In genomic region chr4:26787461-26788340, GRCh38 we compare ENCODE assay signal across 8 cellular contexts.
A peak's percentile ranks its signal among the peaks of the same experiment; 100 is the strongest.
DNase-seq lines count a peak whose midpoint lies in the region; ATAC-seq lines count a peak whose summit lies in the region.

No MANE protein-coding gene starts in this region.

- DNase-seq in AG08395 (ENCODE audit: low spot score) (peak; percentile 21), NCI-H1092 treated with DMSO at 0.1 percent for 48 hours (lab: John Stamatoyannopoulos, UW) (peak; percentile 44), activated T-cell treated with anti-CD3 and anti-CD28 coated beads for 48 hours (ENCODE audit: low read depth) (peak; percentile 40), left cardiac atrium (peak; percentile 38), posterior cingulate gyrus (no peak), foreskin melanocyte (no peak)

- H3K36me3 ChIP-seq in skeletal muscle tissue (ENCODE audit: control insufficient read depth in 3 of 3, insufficient read depth in 3 of 3, low read length in 3 of 3): no peaks in the 10 kb centered on the region

- peak; percentile 74 for ATAC-seq in GM18868 (IDR thresholded peaks at IDR 0.05; ENCODE audit: unreplicated experiment)
- peak; percentile 66 to 71 for ATAC-seq in left cardiac atrium

- H3K27me3 ChIP-seq in skeletal muscle tissue (ENCODE audit: control insufficient read depth in 3 of 3, insufficient read depth in 3 of 3, low read length in 3 of 3): no peaks in the 10 kb centered on the region

- intact Hi-C loops in left cardiac atrium (cut with DNase I): loop anchor here in 1 of 2 donors (10.0 kb wide), 1 partner anchor 227 kb away; no protein-coding TSS in a partner anchor
- intact Hi-C loops in posterior cingulate gyrus (cut with DNase I): no loop called here

- H3K9me3 ChIP-seq in skeletal muscle tissue (ENCODE audit: control insufficient read depth in 3 of 3, low read length in 3 of 3): no peaks in the 10 kb centered on the region

- peak overlapping the region; percentile 54 to 61 (median 60) for H3K4me3 ChIP-seq in skeletal muscle tissue (ENCODE audit: low read length in 3 of 3)

- H3K27ac ChIP-seq in skeletal muscle tissue (ENCODE audit: low read depth, low read length): peak overlapping the region; percentile 78

- peak overlapping the region; percentile 59 to 76 (median 62) for H3K9ac ChIP-seq in skeletal muscle tissue (ENCODE audit: low read depth in 1 of 3, low read length in 3 of 3)

- peaks cover 20 to 28% (median 26%) of the 10 kb centered on the region in 3 donors for H3K4me1 ChIP-seq in skeletal muscle tissue (ENCODE audit: control insufficient read depth in 3 of 3, insufficient read depth in 3 of 3, low read length in 3 of 3)

Comparison
In these comparisons a context has a peak if more than half of its experiments do, and no peak if none do; other contexts are left out.
1. DNase-seq: peak in AG08395 (single experiment), NCI-H1092 treated with DMSO at 0.1 percent for 48 hours (single experiment), activated T-cell treated with anti-CD3 and anti-CD28 coated beads for 48 hours (single experiment) and left cardiac atrium (single experiment); none in posterior cingulate gyrus (0 of 10) and foreskin melanocyte (single experiment).